ENCODE assay signal across 8 cellular contexts in genomic region chr14:70821581-70821915, GRCh38. TPM values are rescaled to one million over a fixed set of nuclear protein-coding genes. Genes with fewer than 3 reads are reported as not detected.
DNase-seq lines count a peak whose midpoint lies in the region; ATAC-seq, FAIRE-seq and TF ChIP-seq lines count a peak whose summit lies in the region.

No MANE protein-coding gene starts in this region.

- no peak overlapping the region for H3K27ac Mint-ChIP-seq in T-helper 1 cell treated with Interleukin-12 subunit alpha and Interleukin-12 subunit beta and Interleukin-4 antibody, amounts not matched to agents 30 μg/mL and 1 μg/mL, for 36 hours
- H3K27ac Mint-ChIP-seq in astrocyte (ENCODE audit: unreplicated experiment) = no peak overlapping the region

- TF ChIP-seq EP300 in HepG2 (IDR thresholded peaks at IDR 0.05; ENCODE audit: low read depth in 2 of 2, low read length in 2 of 2) (no peak), HepG2 (CRISPR knock-in tag; IDR thresholded peaks at IDR 0.05; ENCODE audit: borderline replicate concordance) (no peak)

- POLR2A ChIA-PET in HepG2 (lab: Yijun Ruan, JAX) = interaction anchor here (1.9 kb wide), 1 partner anchor 13 kb away, joined by 4 read pairs; no protein-coding TSS in a partner anchor

- H2AFZ ChIP-seq in astrocyte (ENCODE audit: low read depth, low read length) (peak overlapping the region; percentile 97), HepG2 (ENCODE audit: low read length) (no peak overlapping the region)

- FAIRE-seq in astrocyte (lab: Jason Lieb, UNC) = no peak
- FAIRE-seq in HepG2 (lab: Jason Lieb, UNC) = no peak

- peaks cover 20% of the 10 kb centered on the region for H3K4me1 Mint-ChIP-seq in T-helper 1 cell treated with Interleukin-12 subunit alpha and Interleukin-12 subunit beta and Interleukin-4 antibody, amounts not matched to agents 30 μg/mL and 1 μg/mL, for 36 hours (ENCODE audit: low read depth)
- peaks cover 24% of the 10 kb centered on the region for H3K4me1 Mint-ChIP-seq in astrocyte (ENCODE audit: low read depth, unreplicated experiment)

- TF ChIP-seq POLR2A in HepG2 (IDR thresholded peaks at IDR 0.05; ENCODE audit: insufficient read depth in 1 of 2, low read depth in 2 of 2, low read length in 2 of 2) = no peak

- intact Hi-C loops in HepG2 (cut with micrococcal nuclease; ENCODE audit: unreplicated experiment) = no loop called here
- intact Hi-C loops in left colon (cut with DNase I, micrococcal nuclease) = no loop called here

- no peaks in the 10 kb centered on the region for H3K79me2 ChIP-seq in astrocyte (ENCODE audit: insufficient read depth, low read length)
- H3K79me2 ChIP-seq in HepG2 (ENCODE audit: insufficient read depth, low read length) = no peaks in the 10 kb centered on the region

- H3K9ac ChIP-seq in astrocyte (ENCODE audit: low read length) (peak overlapping the region; percentile 83), HepG2 (ENCODE audit: insufficient read depth, low read depth, low read length) (peak overlapping the region; percentile 51; the same call in 1 of the 2 replicates)

- WGBS in HepG2 (ENCODE audit: low lambda C conversion rate) = 0% methylated on average over 1 of the region's 23 CpGs

- H3K27ac ChIP-seq in astrocyte (ENCODE audit: low read depth, low read length) (no peak overlapping the region), HepG2 (ENCODE audit: extremely low read length, insufficient read depth, low read length) (no peak overlapping the region), thoracic aorta (no peak overlapping the region)

- no peaks in the 10 kb centered on the region for H3K36me3 Mint-ChIP-seq in T-helper 1 cell treated with Interleukin-12 subunit alpha and Interleukin-12 subunit beta and Interleukin-4 antibody, amounts not matched to agents 30 μg/mL and 1 μg/mL, for 36 hours (ENCODE audit: low read depth)
- peaks cover 11% of the 10 kb centered on the region for H3K36me3 Mint-ChIP-seq in astrocyte (ENCODE audit: low read depth, unreplicated experiment)

- H3K4me2 ChIP-seq in astrocyte (ENCODE audit: low read length) = peak overlapping the region; percentile 100
- H3K4me2 ChIP-seq in HepG2 (ENCODE audit: low read depth, low read length) = peak overlapping the region; percentile 76

- CTCF ChIA-PET in HepG2 (lab: Yijun Ruan, JAX; ENCODE audit: low intra/inter-chr PET ratio, low total read pairs) = no interaction called here

- DNase-seq in T-helper 1 cell (no peak), astrocyte (ENCODE audit: low read depth) (no peak), HepG2 (ENCODE audit: low spot score) (no peak), thoracic aorta (ENCODE audit: low spot score) (no peak), left colon (no peak), DMS 273 treated with DMSO at 0.1 percent for 48 hours (lab: John Stamatoyannopoulos, UW) (no peak)

- H4K20me1 ChIP-seq in astrocyte (ENCODE audit: insufficient read depth, low read length) = no peaks in the 10 kb centered on the region
- no peaks in the 10 kb centered on the region for H4K20me1 ChIP-seq in HepG2 (ENCODE audit: insufficient read depth, low read length)

- H3K9me3 ChIP-seq in astrocyte (ENCODE audit: insufficient read depth, low read depth, low read length) (peaks cover 6% of the 10 kb centered on the region), HepG2 (ENCODE audit: low read length) (no peaks in the 10 kb centered on the region), thoracic aorta (no peaks in the 10 kb centered on the region)

- H3K4me3 Mint-ChIP-seq in T-helper 1 cell treated with Interleukin-12 subunit alpha and Interleukin-12 subunit beta and Interleukin-4 antibody, amounts not matched to agents 30 μg/mL and 1 μg/mL, for 36 hours = peak overlapping the region; percentile 85
- peak overlapping the region; percentile 82 for H3K4me3 Mint-ChIP-seq in astrocyte (ENCODE audit: unreplicated experiment)

- in situ Hi-C loops in HepG2 (cut with HindIII; ENCODE audit: extremely low pct_ligation_motif_present, low pct_unique_long_range_greater_than_20kb) = loop anchor here (5.0 to 10.0 kb wide), 2 partner anchors 133 to 199 kb away; no protein-coding TSS in a partner anchor

- H3K4me1 ChIP-seq in astrocyte (ENCODE audit: insufficient read depth, low read length) (no peaks in the 10 kb centered on the region), HepG2 (ENCODE audit: insufficient read depth, low read length) (peaks cover 17% of the 10 kb centered on the region), thoracic aorta (ENCODE audit: control insufficient read depth in 1 of 2, low read depth in 2 of 2) (peaks cover 6 to 14% of the 10 kb centered on the region in 2 donors)

- no peak for TF ChIP-seq RAD21 in HepG2 (CRISPR knock-in tag; IDR thresholded peaks at IDR 0.05)

- BruUV-seq in HepG2 (replicated peaks; lab: Mats Ljungman, UMichigan) = no TSS peak

- no peaks in the 10 kb centered on the region for H3K9me3 Mint-ChIP-seq in T-helper 1 cell treated with Interleukin-12 subunit alpha and Interleukin-12 subunit beta and Interleukin-4 antibody, amounts not matched to agents 30 μg/mL and 1 μg/mL, for 36 hours
- no peaks in the 10 kb centered on the region for H3K9me3 Mint-ChIP-seq in astrocyte (ENCODE audit: unreplicated experiment)

- H3K27me3 ChIP-seq in astrocyte (ENCODE audit: insufficient read depth, low read length) (peaks cover 3% of the 10 kb centered on the region), HepG2 (ENCODE audit: control insufficient read depth in 1 of 2, insufficient read depth in 2 of 2, low read length in 2 of 2) (peaks cover 0 to 38% of the 10 kb centered on the region in 2 experiments; a peak in 3 of 5 replicates), thoracic aorta (replicated peaks; ENCODE audit: insufficient read depth) (no peaks in the 10 kb centered on the region)

- peak; percentile 54 for ATAC-seq in HepG2
- no peak for ATAC-seq in thoracic aorta (ENCODE audit: insufficient number of reproducible peaks, low FRiP score, low read depth)
- ATAC-seq in left colon = no peak
- no peak for ATAC-seq in HG03460 (IDR thresholded peaks at IDR 0.05; ENCODE audit: unreplicated experiment)

- peak overlapping the region; percentile 74 for H3K4me3 ChIP-seq in astrocyte (ENCODE audit: insufficient read depth, low read depth, low read length)
- H3K4me3 ChIP-seq in HepG2 (replicated peaks in 1 of 3; ENCODE audit: insufficient read depth in 1 of 3, low read depth in 2 of 3, low read length in 3 of 3) = peak overlapping the region; percentile 58 to 83 (median 67)
- H3K4me3 ChIP-seq in thoracic aorta = peak overlapping the region; percentile 85

- TF ChIP-seq CTCF in astrocyte (IDR thresholded peaks at IDR 0.05; ENCODE audit: insufficient read depth, low read depth, low read length) (no peak), HepG2 (CRISPR knock-in tag; IDR thresholded peaks at IDR 0.05) (no peak), thoracic aorta (IDR thresholded peaks at IDR 0.05) (no peak)

- peaks cover 19% of the 10 kb centered on the region for H3K27me3 Mint-ChIP-seq in T-helper 1 cell treated with Interleukin-12 subunit alpha and Interleukin-12 subunit beta and Interleukin-4 antibody, amounts not matched to agents 30 μg/mL and 1 μg/mL, for 36 hours (ENCODE audit: low read depth)
- peaks cover 11% of the 10 kb centered on the region for H3K27me3 Mint-ChIP-seq in astrocyte (ENCODE audit: low read depth, unreplicated experiment)

- H3K36me3 ChIP-seq in astrocyte (ENCODE audit: insufficient read depth, low read length) = no peaks in the 10 kb centered on the region
- H3K36me3 ChIP-seq in HepG2 (replicated peaks in 1 of 2; ENCODE audit: control insufficient read depth in 1 of 2, insufficient read depth in 2 of 2, low read length in 2 of 2) = no peaks in the 10 kb centered on the region
- no peaks in the 10 kb centered on the region for H3K36me3 ChIP-seq in thoracic aorta

TF ChIP-seq in HepG2, 621 proteins besides CTCF, POLR2A, EP300 and RAD21:
- TF ChIP-seq MTF1 (CRISPR knock-in tag; IDR thresholded peaks at IDR 0.05) (no peak), HIVEP1 (CRISPR knock-in tag; IDR thresholded peaks at IDR 0.05) (0 out of 2 replicates have a peak, but pooled peaks have one; percentile 20), GLI4 (CRISPR knock-in tag; IDR thresholded peaks at IDR 0.05; ENCODE audit: borderline replicate concordance) (0 out of 2 replicates have a peak, but pooled peaks have one; percentile 33)

RNA-seq across cellular contexts. Expression of gene MAP3K9, which starts 12.2 kb away (rescaled TPM):
- total RNA-seq in astrocyte = 10.7 and 13.0 TPM in 2 replicates
- 3.5 and 4.5 TPM in 2 replicates for total RNA-seq in HepG2 (2016; rRNA removed; fragmentation: Illumina TruSeq; extraction: Trizol)
- total RNA-seq in HepG2 (2016; cell fraction: cytosol; rRNA removed; fragmentation: Illumina TruSeq; extraction: Trizol; ENCODE audit: low read depth) = 0.62 and 1.2 TPM in 2 replicates
- total RNA-seq in HepG2 (2016; cell fraction: insoluble cytoplasmic fraction; rRNA removed; fragmentation: Illumina TruSeq; extraction: Trizol) = 2.6 and 4.4 TPM in 2 replicates
- total RNA-seq in HepG2 (2016; cell fraction: membrane; rRNA removed; fragmentation: Illumina TruSeq; extraction: Trizol) = 1.3 and 1.6 TPM in 2 replicates
- 4.5 TPM in 2 replicates for total RNA-seq in HepG2 (2016; cell fraction: nucleus; rRNA removed; fragmentation: Illumina TruSeq; extraction: Trizol)
- 4.3 and 4.7 TPM in 2 replicates for polyA plus RNA-seq in HepG2 (2011; rRNA removed)
- polyA plus RNA-seq in HepG2 (2011; cell fraction: cytosol; rRNA removed) = 2.9 and 3.0 TPM in 2 replicates
- 7.1 and 8.3 TPM in 2 replicates for polyA plus RNA-seq in HepG2 (2011; cell fraction: nucleus; rRNA removed)
- 3.0 and 4.6 TPM in 2 replicates for polyA plus RNA-seq in HepG2 (2012)
- 0.14 and 0.20 TPM in 2 replicates for polyA plus RNA-seq in HepG2 (2016; cell fraction: cytosol; fragmentation: Illumina TruSeq; extraction: Trizol; ENCODE audit: low read depth)
- polyA plus RNA-seq in HepG2 (2016; cell fraction: insoluble cytoplasmic fraction; fragmentation: Illumina TruSeq; extraction: Trizol; ENCODE audit: low read depth) = 2.4 and 2.9 TPM in 2 replicates
- 0.55 and 0.63 TPM in 2 replicates for polyA plus RNA-seq in HepG2 (2016; cell fraction: membrane; fragmentation: Illumina TruSeq; extraction: Trizol; ENCODE audit: low read depth)
- 5.0 and 5.3 TPM in 2 replicates for polyA plus RNA-seq in HepG2 (2016; cell fraction: nucleus; fragmentation: Illumina TruSeq; extraction: Trizol; ENCODE audit: insufficient read depth, low read depth)
- polyA minus RNA-seq in HepG2 (2011; rRNA and poly(A)+ RNA removed; ENCODE audit: low replicate concordance) = 5.8 and 6.7 TPM in 2 replicates
- polyA minus RNA-seq in HepG2 (2011; cell fraction: cytosol; rRNA and poly(A)+ RNA removed) = 3.2 TPM in 2 replicates
- 8.8 and 9.2 TPM in 2 replicates for polyA minus RNA-seq in HepG2 (2011; cell fraction: nucleus; rRNA and poly(A)+ RNA removed)
- 1 to 10 TPM in 1 of 2 donors, under 1 TPM in 1; 0.63 to 1.1 TPM for total RNA-seq in thoracic aorta
- total RNA-seq in left colon = 10 to 100 TPM; 10.0 to 12.4 TPM
